Comparison of ENCODE assay signal across 14 cellular contexts in the genomic region with DNA sequence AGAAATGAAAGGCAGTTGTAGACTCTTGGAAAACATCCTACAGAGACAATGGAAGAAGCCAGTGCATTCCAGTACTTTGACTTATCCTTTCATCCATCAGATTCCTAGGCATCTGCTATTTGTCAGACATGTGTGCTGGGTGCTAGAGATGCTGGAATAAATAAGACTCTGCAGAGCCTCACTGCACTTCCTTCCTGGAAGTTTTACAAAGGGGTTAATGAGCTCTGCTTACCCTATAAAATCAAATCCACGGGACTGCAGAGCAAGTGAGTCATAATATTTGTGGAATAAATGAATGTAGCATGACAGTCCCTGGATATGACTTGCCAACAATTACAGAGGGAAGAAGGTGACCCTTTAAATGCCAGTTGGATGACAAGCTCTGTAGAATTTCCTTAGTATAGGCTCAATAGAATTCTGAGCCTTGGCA. TPM values are rescaled to one million over a fixed set of nuclear protein-coding genes. Genes with fewer than 3 reads are reported as not detected.
DNase-seq lines count a peak whose midpoint lies in the region; ATAC-seq and TF ChIP-seq lines count a peak whose summit lies in the region.
"Had no signal": no experiment of that assay in that cellular context is flagged by ENCODE, and none has a peak within 500 bp of the region (broad histone marks: within the 10 kb centered on the region; RNA-seq: fewer than 3 reads in every experiment).

No MANE protein-coding gene starts in this region.

- H3K27me3 ChIP-seq in RWPE2 (ENCODE audit: insufficient read depth, poor library complexity, severe bottlenecking): no peaks in the 10 kb centered on the region
- H3K27me3 ChIP-seq: ascending aorta had no signal

- TF ChIP-seq CTCF in RWPE2 (IDR thresholded peaks at IDR 0.05; ENCODE audit: poor library complexity, severe bottlenecking): no peak

- H3K9me3 ChIP-seq in RWPE2 (ENCODE audit: severe bottlenecking): no peaks in the 10 kb centered on the region
- H3K9me3 ChIP-seq: ascending aorta, HAP-1 had no signal

- peak; percentile 82 for ATAC-seq in RWPE2 (ENCODE audit: low read depth)
- ATAC-seq in esophagus mucosa: peak; percentile 68
- ATAC-seq in HG03520 (IDR thresholded peaks at IDR 0.05; ENCODE audit: unreplicated experiment): no peak

- H3K36me3 ChIP-seq in RWPE2 (ENCODE audit: low read depth): no peaks in the 10 kb centered on the region
- H3K36me3 ChIP-seq: ascending aorta, HAP-1 had no signal

- H3K4me3 ChIP-seq in RWPE2 (ENCODE audit: severe bottlenecking): no peak overlapping the region
- H3K4me3 ChIP-seq: ascending aorta, HAP-1 had no signal

- H3K4me1 ChIP-seq in RWPE2 (ENCODE audit: insufficient read depth, poor library complexity, severe bottlenecking): peaks cover 19% of the 10 kb centered on the region

- DNase-seq in GM03348 (ENCODE audit: low spot score): peak; percentile 52
- DNase-seq in RWPE2 (ENCODE audit: low spot score): no peak
- DNase-seq in renal cortical epithelial cell (ENCODE audit: low read depth): peak; percentile 68
- no peak for DNase-seq in COLO668 (lab: John Stamatoyannopoulos, UW; ENCODE audit: unreplicated experiment)
- DNase-seq in T-helper 9 cell: no peak
- no peak for DNase-seq in GF-D8 (lab: John Stamatoyannopoulos, UW)
- DNase-seq: COR-L47, erythroblast, Kasumi-1, nephron progenitor cell had no signal

- peak overlapping the region; percentile 45 for H3K27ac ChIP-seq in RWPE2 (ENCODE audit: poor library complexity, severe bottlenecking)
- H3K27ac ChIP-seq: ascending aorta had no signal

RNA-seq across cellular contexts. Expression of a gene that starts 52.7 kb away (rescaled TPM):
- 63.6 TPM for total RNA-seq in esophagus mucosa
- 22.1 and 25.5 TPM in 2 replicates for total RNA-seq in renal cortical epithelial cell

Comparison
In these comparisons a context has a peak if more than half of its experiments do, and no peak if none do; other contexts are left out.
1. DNase-seq: peak in GM03348 (single experiment) and renal cortical epithelial cell (single experiment); none in RWPE2 (single experiment), COLO668 (single experiment), T-helper 9 cell (single experiment) and GF-D8 (single experiment).